ENCODE assay signal across 15 cellular contexts in genomic region chr18:50716902-50717301, GRCh38.
"Had no signal": no experiment of that assay in that cellular context is flagged by ENCODE, and none has a peak within 500 bp of the region (broad histone marks: within the 10 kb centered on the region; RNA-seq: fewer than 3 reads in every experiment).

No MANE protein-coding gene starts in this region.

- H3K36me3 ChIP-seq: prostate gland had no signal

- H3K9me3 Mint-ChIP-seq: activated CD4-positive, alpha-beta memory T cell treated with anti-CD3 and anti-CD28 coated beads, Interleukin-2, amount 10 ng/mL, durations not matched to agents 7 days and 5 days had no signal

- H3K4me3 Mint-ChIP-seq: activated CD4-positive, alpha-beta memory T cell treated with anti-CD3 and anti-CD28 coated beads, Interleukin-2, amount 10 ng/mL, durations not matched to agents 7 days and 5 days; activated CD4-positive, alpha-beta T cell treated with anti-CD3 and anti-CD28 coated beads for 36 hours; activated T-cell treated with anti-CD3 and anti-CD28 coated beads, Interleukin-2, amount 50 U/mL, for 72 hours; naive B cell; stimulated activated naive CD8-positive, alpha-beta T cell treated with anti-CD3 and anti-CD28 coated beads, Interleukin-15, amount 100 ng/mL, for 72 hours had no signal

- H3K27ac ChIP-seq: coronary artery, prostate gland, WERI-Rb-1 had no signal

- ATAC-seq: activated CD4-positive, alpha-beta T cell treated with anti-CD3 and anti-CD28 coated beads for 36 hours; activated T-cell treated with anti-CD3 and anti-CD28 coated beads, Interleukin-2, amount 50 U/mL, for 72 hours; stimulated activated naive CD8-positive, alpha-beta T cell treated with anti-CD3 and anti-CD28 coated beads, Interleukin-15, amount 100 ng/mL, for 72 hours had no signal

- H3K4me1 Mint-ChIP-seq: activated CD4-positive, alpha-beta memory T cell treated with anti-CD3 and anti-CD28 coated beads, Interleukin-2, amount 10 ng/mL, durations not matched to agents 7 days and 5 days; activated CD4-positive, alpha-beta T cell treated with anti-CD3 and anti-CD28 coated beads for 36 hours; naive B cell; stimulated activated naive CD8-positive, alpha-beta T cell treated with anti-CD3 and anti-CD28 coated beads, Interleukin-15, amount 100 ng/mL, for 72 hours had no signal

- H3K27ac Mint-ChIP-seq: activated CD4-positive, alpha-beta memory T cell treated with anti-CD3 and anti-CD28 coated beads, Interleukin-2, amount 10 ng/mL, durations not matched to agents 7 days and 5 days; activated CD4-positive, alpha-beta T cell treated with anti-CD3 and anti-CD28 coated beads for 36 hours; activated T-cell treated with anti-CD3 and anti-CD28 coated beads, Interleukin-2, amount 50 U/mL, for 72 hours; naive B cell had no signal

- H3K9me3 ChIP-seq: prostate gland had no signal

- H3K4me1 ChIP-seq: prostate gland had no signal

- FAIRE-seq: astrocyte, urothelium cell line had no signal

- H3K4me3 ChIP-seq: coronary artery, prostate gland had no signal

- DNase-seq: activated CD4-positive, alpha-beta memory T cell treated with anti-CD3 and anti-CD28 coated beads, Interleukin-2, amount 10 ng/mL, durations not matched to agents 7 days and 5 days; activated CD4-positive, alpha-beta T cell treated with anti-CD3 and anti-CD28 coated beads for 36 hours; activated gamma-delta T cell treated with Interleukin-2 at 50 U/mL for 16 hours; activated T-cell treated with anti-CD3 and anti-CD28 coated beads, Interleukin-2, amount 50 U/mL, for 72 hours; central memory CD4-positive, alpha-beta T cell; effector CD4-positive, alpha-beta T cell; naive B cell; stimulated activated CD4-positive, alpha-beta T cell treated with anti-CD3 and anti-CD28 coated beads, Interleukin-4, amount 100 ng/mL, for 4 hours; stimulated activated naive CD8-positive, alpha-beta T cell treated with anti-CD3 and anti-CD28 coated beads, Interleukin-15, amount 100 ng/mL, for 72 hours; T1000; WERI-Rb-1 had no signal
